ENCODE assay signal across 2 cellular contexts in the genomic region with DNA sequence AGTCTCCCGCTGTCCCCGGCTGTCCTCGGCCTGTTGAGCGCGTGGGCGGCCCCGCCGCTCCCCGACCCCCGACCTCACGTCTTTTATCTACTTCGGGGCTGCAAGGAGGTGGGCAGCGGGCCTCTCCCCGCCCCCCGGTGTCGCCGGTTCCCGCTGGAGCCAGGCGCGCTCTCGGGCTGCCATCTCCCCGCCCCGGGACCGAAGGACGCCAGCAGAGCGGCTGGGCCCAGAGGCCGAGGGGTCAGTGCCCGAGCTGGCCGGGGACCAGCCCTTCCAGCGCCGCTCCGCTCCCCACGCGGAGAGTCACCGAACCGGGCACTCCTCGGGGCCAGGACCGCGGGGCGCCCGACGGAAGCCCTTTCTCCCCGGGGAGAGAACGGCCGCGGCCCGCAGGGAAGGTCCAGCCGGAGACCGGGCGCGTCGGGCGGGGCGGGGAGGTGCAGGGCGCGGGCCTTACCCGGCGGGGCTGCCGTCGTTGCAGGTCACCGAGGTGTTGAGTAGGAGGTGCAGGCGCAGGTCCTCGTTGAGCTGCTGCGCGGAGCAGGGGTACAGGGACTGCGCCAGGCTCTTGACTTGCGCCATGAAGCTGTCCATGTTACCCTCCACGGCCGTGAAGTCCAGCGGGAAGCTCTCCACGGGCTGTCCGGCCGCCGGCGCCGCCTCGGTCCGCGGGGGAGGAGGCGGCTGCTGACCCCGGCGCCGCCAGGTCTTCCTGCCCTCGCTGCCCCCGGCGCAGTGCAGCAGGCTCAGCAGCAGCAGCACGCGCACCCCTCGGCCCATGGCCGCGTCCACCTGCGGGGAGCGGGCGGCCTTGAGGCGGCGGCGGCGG.
TF ChIP-seq lines count a peak whose summit lies in the region.

No MANE protein-coding gene starts in this region.

TF ChIP-seq in HCT116, 20 proteins besides CTCF, POLR2A, EP300 and RAD21:
- TF ChIP-seq CEBPB (IDR thresholded peaks at IDR 0.05; ENCODE audit: low read depth) (no peak), EZH2phosphoT487 (IDR thresholded peaks at IDR 0.05; ENCODE audit: borderline replicate concordance) (no peak), YY1 (IDR thresholded peaks at IDR 0.05; ENCODE audit: extremely low read depth, insufficient replicate concordance, low read depth, low read length) (no peak), SP1 (IDR thresholded peaks at IDR 0.05; ENCODE audit: low read depth) (no peak), ZFX (IDR thresholded peaks at IDR 0.05) (no peak; the same call in 1 of the 2 replicates), ZNF274 (IDR thresholded peaks at IDR 0.05; ENCODE audit: low read depth, low read length) (no peak), EGR1 (IDR thresholded peaks at IDR 0.05; ENCODE audit: low read depth) (no peak), POLR2AphosphoS5 (IDR thresholded peaks at IDR 0.05; ENCODE audit: low read depth, low read length) (no peak), TCF7L2 (IDR thresholded peaks at IDR 0.05; ENCODE audit: borderline replicate concordance, extremely low read depth, insufficient read depth, insufficient read length) (no peak), CBX3 (IDR thresholded peaks at IDR 0.05; ENCODE audit: low read depth) (no peak), EZH2 (IDR thresholded peaks at IDR 0.05) (no peak)
- TF ChIP-seq, protein P1, sequence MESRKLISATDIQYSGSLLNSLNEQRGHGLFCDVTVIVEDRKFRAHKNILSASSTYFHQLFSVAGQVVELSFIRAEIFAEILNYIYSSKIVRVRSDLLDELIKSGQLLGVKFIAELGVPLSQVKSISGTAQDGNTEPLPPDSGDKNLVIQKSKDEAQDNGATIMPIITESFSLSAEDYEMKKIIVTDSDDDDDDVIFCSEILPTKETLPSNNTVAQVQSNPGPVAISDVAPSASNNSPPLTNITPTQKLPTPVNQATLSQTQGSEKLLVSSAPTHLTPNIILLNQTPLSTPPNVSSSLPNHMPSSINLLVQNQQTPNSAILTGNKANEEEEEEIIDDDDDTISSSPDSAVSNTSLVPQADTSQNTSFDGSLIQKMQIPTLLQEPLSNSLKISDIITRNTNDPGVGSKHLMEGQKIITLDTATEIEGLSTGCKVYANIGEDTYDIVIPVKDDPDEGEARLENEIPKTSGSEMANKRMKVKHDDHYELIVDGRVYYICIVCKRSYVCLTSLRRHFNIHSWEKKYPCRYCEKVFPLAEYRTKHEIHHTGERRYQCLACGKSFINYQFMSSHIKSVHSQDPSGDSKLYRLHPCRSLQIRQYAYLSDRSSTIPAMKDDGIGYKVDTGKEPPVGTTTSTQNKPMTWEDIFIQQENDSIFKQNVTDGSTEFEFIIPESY (IDR thresholded peaks at IDR 0.05; ENCODE audit: extremely low read depth, insufficient replicate concordance, low read length), result no peak
- TF ChIP-seq, protein P2, sequence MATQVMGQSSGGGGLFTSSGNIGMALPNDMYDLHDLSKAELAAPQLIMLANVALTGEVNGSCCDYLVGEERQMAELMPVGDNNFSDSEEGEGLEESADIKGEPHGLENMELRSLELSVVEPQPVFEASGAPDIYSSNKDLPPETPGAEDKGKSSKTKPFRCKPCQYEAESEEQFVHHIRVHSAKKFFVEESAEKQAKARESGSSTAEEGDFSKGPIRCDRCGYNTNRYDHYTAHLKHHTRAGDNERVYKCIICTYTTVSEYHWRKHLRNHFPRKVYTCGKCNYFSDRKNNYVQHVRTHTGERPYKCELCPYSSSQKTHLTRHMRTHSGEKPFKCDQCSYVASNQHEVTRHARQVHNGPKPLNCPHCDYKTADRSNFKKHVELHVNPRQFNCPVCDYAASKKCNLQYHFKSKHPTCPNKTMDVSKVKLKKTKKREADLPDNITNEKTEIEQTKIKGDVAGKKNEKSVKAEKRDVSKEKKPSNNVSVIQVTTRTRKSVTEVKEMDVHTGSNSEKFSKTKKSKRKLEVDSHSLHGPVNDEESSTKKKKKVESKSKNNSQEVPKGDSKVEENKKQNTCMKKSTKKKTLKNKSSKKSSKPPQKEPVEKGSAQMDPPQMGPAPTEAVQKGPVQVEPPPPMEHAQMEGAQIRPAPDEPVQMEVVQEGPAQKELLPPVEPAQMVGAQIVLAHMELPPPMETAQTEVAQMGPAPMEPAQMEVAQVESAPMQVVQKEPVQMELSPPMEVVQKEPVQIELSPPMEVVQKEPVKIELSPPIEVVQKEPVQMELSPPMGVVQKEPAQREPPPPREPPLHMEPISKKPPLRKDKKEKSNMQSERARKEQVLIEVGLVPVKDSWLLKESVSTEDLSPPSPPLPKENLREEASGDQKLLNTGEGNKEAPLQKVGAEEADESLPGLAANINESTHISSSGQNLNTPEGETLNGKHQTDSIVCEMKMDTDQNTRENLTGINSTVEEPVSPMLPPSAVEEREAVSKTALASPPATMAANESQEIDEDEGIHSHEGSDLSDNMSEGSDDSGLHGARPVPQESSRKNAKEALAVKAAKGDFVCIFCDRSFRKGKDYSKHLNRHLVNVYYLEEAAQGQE (IDR thresholded peaks at IDR 0.05; ENCODE audit: low read depth), result no peak
- TF ChIP-seq, protein P3, sequence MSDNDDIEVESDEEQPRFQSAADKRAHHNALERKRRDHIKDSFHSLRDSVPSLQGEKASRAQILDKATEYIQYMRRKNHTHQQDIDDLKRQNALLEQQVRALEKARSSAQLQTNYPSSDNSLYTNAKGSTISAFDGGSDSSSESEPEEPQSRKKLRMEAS (IDR thresholded peaks at IDR 0.05), result no peak
TF ChIP-seq in HCT116: peak in this region for 0.

TF ChIP-seq in HEK293T, 16 proteins besides CTCF, POLR2A, EP300 and RAD21:
- TF ChIP-seq ELF4 (IDR thresholded peaks at IDR 0.05) (no peak), FOXK2 (IDR thresholded peaks at IDR 0.05) (no peak), HDGF (IDR thresholded peaks at IDR 0.05; ENCODE audit: borderline replicate concordance) (no peak), NFRKB (IDR thresholded peaks at IDR 0.05) (no peak), L3MBTL2 (conservative IDR thresholded peaks at IDR 0.05) (no peak), ARNT (IDR thresholded peaks at IDR 0.05) (no peak), SUZ12 (IDR thresholded peaks at IDR 0.05) (no peak), ZNF384 (IDR thresholded peaks at IDR 0.05) (no peak), TARDBP (IDR thresholded peaks at IDR 0.05) (no peak), CTBP1 (IDR thresholded peaks at IDR 0.05; ENCODE audit: borderline replicate concordance) (no peak), LEF1 (IDR thresholded peaks at IDR 0.05; ENCODE audit: borderline replicate concordance) (no peak), BHLHE40 (IDR thresholded peaks at IDR 0.05; ENCODE audit: borderline replicate concordance) (no peak)
- TF ChIP-seq, protein P4, sequence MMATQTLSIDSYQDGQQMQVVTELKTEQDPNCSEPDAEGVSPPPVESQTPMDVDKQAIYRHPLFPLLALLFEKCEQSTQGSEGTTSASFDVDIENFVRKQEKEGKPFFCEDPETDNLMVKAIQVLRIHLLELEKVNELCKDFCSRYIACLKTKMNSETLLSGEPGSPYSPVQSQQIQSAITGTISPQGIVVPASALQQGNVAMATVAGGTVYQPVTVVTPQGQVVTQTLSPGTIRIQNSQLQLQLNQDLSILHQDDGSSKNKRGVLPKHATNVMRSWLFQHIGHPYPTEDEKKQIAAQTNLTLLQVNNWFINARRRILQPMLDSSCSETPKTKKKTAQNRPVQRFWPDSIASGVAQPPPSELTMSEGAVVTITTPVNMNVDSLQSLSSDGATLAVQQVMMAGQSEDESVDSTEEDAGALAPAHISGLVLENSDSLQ (IDR thresholded peaks at IDR 0.05), result no peak
TF ChIP-seq in HEK293T: peak in this region for 0.
